1 cellular context compared by ENCODE assay signal in the genomic region with DNA sequence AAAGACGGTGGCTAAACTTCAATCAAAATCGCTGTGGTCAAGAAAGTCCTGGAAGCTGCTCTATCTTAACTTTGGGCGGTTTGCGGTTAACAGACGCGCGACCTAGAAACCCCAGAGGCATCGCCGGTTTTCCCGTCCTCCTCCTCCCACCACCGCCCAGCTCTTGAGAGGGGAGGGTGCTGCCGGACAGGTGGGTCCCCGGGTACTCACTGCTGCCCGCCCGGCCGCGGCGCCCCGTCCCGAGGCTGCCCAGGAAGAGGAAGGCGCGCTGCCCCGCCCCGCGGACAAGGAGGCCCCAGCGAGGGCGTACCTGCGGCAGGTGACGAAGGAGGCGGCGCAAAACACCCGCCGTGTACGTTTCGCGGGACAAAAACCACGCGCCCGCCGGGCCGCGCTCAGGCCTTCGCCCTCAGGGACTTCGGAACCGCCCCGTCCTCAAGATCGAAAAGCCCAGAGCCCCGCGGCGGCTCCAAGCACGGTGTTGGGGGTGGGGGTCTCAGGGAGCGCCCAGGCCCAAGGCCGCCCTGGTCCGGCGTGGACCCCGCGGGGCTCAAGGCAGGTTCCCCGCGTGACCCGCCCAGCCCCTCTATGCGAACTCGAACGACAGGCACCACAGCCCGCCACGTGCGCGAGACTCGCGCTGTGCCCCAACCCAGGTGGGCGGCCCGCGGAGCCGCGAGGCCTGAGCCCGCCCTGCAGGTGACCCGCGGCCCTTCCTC.
A peak's percentile ranks its signal among the peaks of the same experiment; 100 is the strongest.
TF ChIP-seq lines count a peak whose summit lies in the region.

TSS of gene SH3YL1 (minus strand) at position 259 of the 719 bp plus-strand sequence. CDS start at position 211, 48 bp downstream.

TF ChIP-seq in GM12878, 131 proteins besides CTCF, POLR2A, EP300 and RAD21 (continued from another document):
- TF ChIP-seq, protein P1, sequence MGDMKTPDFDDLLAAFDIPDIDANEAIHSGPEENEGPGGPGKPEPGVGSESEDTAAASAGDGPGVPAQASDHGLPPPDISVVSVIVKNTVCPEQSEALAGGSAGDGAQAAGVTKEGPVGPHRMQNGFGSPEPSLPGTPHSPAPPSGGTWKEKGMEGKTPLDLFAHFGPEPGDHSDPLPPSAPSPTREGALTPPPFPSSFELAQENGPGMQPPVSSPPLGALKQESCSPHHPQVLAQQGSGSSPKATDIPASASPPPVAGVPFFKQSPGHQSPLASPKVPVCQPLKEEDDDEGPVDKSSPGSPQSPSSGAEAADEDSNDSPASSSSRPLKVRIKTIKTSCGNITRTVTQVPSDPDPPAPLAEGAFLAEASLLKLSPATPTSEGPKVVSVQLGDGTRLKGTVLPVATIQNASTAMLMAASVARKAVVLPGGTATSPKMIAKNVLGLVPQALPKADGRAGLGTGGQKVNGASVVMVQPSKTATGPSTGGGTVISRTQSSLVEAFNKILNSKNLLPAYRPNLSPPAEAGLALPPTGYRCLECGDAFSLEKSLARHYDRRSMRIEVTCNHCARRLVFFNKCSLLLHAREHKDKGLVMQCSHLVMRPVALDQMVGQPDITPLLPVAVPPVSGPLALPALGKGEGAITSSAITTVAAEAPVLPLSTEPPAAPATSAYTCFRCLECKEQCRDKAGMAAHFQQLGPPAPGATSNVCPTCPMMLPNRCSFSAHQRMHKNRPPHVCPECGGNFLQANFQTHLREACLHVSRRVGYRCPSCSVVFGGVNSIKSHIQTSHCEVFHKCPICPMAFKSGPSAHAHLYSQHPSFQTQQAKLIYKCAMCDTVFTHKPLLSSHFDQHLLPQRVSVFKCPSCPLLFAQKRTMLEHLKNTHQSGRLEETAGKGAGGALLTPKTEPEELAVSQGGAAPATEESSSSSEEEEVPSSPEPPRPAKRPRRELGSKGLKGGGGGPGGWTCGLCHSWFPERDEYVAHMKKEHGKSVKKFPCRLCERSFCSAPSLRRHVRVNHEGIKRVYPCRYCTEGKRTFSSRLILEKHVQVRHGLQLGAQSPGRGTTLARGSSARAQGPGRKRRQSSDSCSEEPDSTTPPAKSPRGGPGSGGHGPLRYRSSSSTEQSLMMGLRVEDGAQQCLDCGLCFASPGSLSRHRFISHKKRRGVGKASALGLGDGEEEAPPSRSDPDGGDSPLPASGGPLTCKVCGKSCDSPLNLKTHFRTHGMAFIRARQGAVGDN (IDR thresholded peaks at IDR 0.05): no peak
- TF ChIP-seq GATAD2B (conservative IDR thresholded peaks at IDR 0.05; ENCODE audit: low read depth) (peak; percentile 74), ESRRA (IDR thresholded peaks at IDR 0.05; ENCODE audit: low read length) (no peak), MYC (IDR thresholded peaks at IDR 0.05; ENCODE audit: insufficient read depth, insufficient read length, insufficient replicate concordance, low read length, severe bottlenecking) (peak; percentile 60), CHD1 (IDR thresholded peaks at IDR 0.05; ENCODE audit: low read depth, low read length) (no peak), SREBF1 (IDR thresholded peaks at IDR 0.05; ENCODE audit: low read length) (no peak), PML (IDR thresholded peaks at IDR 0.05; ENCODE audit: low read length) (no peak), TCF12 (IDR thresholded peaks at IDR 0.05; ENCODE audit: low read depth, low read length) (no peak), NFXL1 (IDR thresholded peaks at IDR 0.05; ENCODE audit: borderline replicate concordance) (no peak), TCF7 (IDR thresholded peaks at IDR 0.05; ENCODE audit: borderline replicate concordance) (no peak), IRF5 (IDR thresholded peaks at IDR 0.05; ENCODE audit: borderline replicate concordance) (no peak), CHD2 (IDR thresholded peaks at IDR 0.05; ENCODE audit: borderline replicate concordance, low read depth, low read length) (no peak), MLLT1 (IDR thresholded peaks at IDR 0.05) (0 out of 2 replicates have a peak, but pooled peaks have one; percentile 49), KDM1A (IDR thresholded peaks at IDR 0.05; ENCODE audit: borderline replicate concordance) (no peak), SUPT20H (IDR thresholded peaks at IDR 0.05; ENCODE audit: borderline replicate concordance, control insufficient read depth, low read depth, low read length) (no peak), NBN (IDR thresholded peaks at IDR 0.05) (no peak), RB1 (IDR thresholded peaks at IDR 0.05; ENCODE audit: borderline replicate concordance) (no peak), MEF2A (IDR thresholded peaks at IDR 0.05; ENCODE audit: insufficient read depth, low read depth, low read length) (no peak), CHD4 (IDR thresholded peaks at IDR 0.05) (no peak), LARP7 (IDR thresholded peaks at IDR 0.05) (peak; percentile 35; the same call in 1 of the 2 replicates), TARDBP (IDR thresholded peaks at IDR 0.05; ENCODE audit: borderline replicate concordance) (no peak), ATF3 (IDR thresholded peaks at IDR 0.05; ENCODE audit: borderline replicate concordance, extremely low read depth, low read depth, low read length) (no peak)
- TF ChIP-seq, protein P2, sequence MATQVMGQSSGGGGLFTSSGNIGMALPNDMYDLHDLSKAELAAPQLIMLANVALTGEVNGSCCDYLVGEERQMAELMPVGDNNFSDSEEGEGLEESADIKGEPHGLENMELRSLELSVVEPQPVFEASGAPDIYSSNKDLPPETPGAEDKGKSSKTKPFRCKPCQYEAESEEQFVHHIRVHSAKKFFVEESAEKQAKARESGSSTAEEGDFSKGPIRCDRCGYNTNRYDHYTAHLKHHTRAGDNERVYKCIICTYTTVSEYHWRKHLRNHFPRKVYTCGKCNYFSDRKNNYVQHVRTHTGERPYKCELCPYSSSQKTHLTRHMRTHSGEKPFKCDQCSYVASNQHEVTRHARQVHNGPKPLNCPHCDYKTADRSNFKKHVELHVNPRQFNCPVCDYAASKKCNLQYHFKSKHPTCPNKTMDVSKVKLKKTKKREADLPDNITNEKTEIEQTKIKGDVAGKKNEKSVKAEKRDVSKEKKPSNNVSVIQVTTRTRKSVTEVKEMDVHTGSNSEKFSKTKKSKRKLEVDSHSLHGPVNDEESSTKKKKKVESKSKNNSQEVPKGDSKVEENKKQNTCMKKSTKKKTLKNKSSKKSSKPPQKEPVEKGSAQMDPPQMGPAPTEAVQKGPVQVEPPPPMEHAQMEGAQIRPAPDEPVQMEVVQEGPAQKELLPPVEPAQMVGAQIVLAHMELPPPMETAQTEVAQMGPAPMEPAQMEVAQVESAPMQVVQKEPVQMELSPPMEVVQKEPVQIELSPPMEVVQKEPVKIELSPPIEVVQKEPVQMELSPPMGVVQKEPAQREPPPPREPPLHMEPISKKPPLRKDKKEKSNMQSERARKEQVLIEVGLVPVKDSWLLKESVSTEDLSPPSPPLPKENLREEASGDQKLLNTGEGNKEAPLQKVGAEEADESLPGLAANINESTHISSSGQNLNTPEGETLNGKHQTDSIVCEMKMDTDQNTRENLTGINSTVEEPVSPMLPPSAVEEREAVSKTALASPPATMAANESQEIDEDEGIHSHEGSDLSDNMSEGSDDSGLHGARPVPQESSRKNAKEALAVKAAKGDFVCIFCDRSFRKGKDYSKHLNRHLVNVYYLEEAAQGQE (IDR thresholded peaks at IDR 0.05; ENCODE audit: low read depth, low read length): no peak
- TF ChIP-seq, protein P3, sequence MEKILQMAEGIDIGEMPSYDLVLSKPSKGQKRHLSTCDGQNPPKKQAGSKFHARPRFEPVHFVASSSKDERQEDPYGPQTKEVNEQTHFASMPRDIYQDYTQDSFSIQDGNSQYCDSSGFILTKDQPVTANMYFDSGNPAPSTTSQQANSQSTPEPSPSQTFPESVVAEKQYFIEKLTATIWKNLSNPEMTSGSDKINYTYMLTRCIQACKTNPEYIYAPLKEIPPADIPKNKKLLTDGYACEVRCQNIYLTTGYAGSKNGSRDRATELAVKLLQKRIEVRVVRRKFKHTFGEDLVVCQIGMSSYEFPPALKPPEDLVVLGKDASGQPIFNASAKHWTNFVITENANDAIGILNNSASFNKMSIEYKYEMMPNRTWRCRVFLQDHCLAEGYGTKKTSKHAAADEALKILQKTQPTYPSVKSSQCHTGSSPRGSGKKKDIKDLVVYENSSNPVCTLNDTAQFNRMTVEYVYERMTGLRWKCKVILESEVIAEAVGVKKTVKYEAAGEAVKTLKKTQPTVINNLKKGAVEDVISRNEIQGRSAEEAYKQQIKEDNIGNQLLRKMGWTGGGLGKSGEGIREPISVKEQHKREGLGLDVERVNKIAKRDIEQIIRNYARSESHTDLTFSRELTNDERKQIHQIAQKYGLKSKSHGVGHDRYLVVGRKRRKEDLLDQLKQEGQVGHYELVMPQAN (conservative IDR thresholded peaks at IDR 0.05): 0 out of 2 replicates have a peak, but pooled peaks have one; percentile 59
- TF ChIP-seq, protein P4, sequence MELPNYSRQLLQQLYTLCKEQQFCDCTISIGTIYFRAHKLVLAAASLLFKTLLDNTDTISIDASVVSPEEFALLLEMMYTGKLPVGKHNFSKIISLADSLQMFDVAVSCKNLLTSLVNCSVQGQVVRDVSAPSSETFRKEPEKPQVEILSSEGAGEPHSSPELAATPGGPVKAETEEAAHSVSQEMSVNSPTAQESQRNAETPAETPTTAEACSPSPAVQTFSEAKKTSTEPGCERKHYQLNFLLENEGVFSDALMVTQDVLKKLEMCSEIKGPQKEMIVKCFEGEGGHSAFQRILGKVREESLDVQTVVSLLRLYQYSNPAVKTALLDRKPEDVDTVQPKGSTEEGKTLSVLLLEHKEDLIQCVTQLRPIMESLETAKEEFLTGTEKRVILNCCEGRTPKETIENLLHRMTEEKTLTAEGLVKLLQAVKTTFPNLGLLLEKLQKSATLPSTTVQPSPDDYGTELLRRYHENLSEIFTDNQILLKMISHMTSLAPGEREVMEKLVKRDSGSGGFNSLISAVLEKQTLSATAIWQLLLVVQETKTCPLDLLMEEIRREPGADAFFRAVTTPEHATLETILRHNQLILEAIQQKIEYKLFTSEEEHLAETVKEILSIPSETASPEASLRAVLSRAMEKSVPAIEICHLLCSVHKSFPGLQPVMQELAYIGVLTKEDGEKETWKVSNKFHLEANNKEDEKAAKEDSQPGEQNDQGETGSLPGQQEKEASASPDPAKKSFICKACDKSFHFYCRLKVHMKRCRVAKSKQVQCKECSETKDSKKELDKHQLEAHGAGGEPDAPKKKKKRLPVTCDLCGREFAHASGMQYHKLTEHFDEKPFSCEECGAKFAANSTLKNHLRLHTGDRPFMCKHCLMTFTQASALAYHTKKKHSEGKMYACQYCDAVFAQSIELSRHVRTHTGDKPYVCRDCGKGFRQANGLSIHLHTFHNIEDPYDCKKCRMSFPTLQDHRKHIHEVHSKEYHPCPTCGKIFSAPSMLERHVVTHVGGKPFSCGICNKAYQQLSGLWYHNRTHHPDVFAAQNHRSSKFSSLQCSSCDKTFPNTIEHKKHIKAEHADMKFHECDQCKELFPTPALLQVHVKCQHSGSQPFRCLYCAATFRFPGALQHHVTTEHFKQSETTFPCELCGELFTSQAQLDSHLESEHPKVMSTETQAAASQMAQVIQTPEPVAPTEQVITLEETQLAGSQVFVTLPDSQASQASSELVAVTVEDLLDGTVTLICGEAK (IDR thresholded peaks at IDR 0.05; ENCODE audit: borderline replicate concordance): no peak
- TF ChIP-seq, protein P5, sequence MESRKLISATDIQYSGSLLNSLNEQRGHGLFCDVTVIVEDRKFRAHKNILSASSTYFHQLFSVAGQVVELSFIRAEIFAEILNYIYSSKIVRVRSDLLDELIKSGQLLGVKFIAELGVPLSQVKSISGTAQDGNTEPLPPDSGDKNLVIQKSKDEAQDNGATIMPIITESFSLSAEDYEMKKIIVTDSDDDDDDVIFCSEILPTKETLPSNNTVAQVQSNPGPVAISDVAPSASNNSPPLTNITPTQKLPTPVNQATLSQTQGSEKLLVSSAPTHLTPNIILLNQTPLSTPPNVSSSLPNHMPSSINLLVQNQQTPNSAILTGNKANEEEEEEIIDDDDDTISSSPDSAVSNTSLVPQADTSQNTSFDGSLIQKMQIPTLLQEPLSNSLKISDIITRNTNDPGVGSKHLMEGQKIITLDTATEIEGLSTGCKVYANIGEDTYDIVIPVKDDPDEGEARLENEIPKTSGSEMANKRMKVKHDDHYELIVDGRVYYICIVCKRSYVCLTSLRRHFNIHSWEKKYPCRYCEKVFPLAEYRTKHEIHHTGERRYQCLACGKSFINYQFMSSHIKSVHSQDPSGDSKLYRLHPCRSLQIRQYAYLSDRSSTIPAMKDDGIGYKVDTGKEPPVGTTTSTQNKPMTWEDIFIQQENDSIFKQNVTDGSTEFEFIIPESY (IDR thresholded peaks at IDR 0.05): no peak
